In the genomic region with DNA sequence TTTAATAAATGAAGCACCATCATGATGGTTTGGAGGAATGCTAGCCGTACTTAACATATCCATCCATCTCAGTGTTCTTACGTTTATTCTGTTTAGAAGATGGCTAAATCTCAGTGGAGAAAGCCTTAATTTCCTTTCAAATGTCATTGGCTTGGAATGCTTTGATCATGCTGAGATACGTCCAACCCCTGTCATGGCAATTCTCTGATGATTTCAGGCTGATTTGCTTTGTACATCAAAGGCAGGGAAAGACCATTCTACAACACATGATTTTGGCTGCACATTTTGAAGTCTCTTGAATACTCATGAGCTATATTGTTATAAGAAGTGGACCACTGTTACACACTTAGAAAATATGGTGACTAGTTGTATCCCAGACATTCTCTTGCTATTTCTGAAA, we compare ENCODE assay signal across 31 cellular contexts.
"Had no signal": no experiment of that assay in that cellular context is flagged by ENCODE, and none has a peak within 500 bp of the region (broad histone marks: within the 10 kb centered on the region; RNA-seq: fewer than 3 reads in every experiment).

No MANE protein-coding gene starts in this region.

- H3K27ac ChIP-seq: neural progenitor cell, ovary, parathyroid adenoma, psoas muscle, right lobe of liver, sigmoid colon, spleen, suprapubic skin, testis, tibial artery, transverse colon, upper lobe of right lung, uterus had no signal

- H3K36me3 ChIP-seq: neural progenitor cell, ovary, right lobe of liver, sigmoid colon, spleen, suprapubic skin, tibial artery, transverse colon, upper lobe of right lung had no signal

- DNase-seq: naive thymus-derived CD8-positive, alpha-beta T cell; nephron progenitor cell; occipital lobe; ovary; psoas muscle; right cardiac atrium; right lobe of liver; sigmoid colon; small intestine; stimulated activated CD4-positive, alpha-beta T cell treated with anti-CD3 and anti-CD28 coated beads, Interleukin-12 subunit alpha, Interleukin-12 subunit beta, amount 100 ng/mL, for 4 hours; stimulated activated CD4-positive, alpha-beta T cell treated with anti-CD3 and anti-CD28 coated beads, Interleukin-1b, Interleukin-23, amount 100 ng/mL, for 48 hours; stimulated activated CD4-positive, alpha-beta T cell treated with anti-CD3 and anti-CD28 coated beads, Interleukin-4, amount 100 ng/mL, for 1 hour; stimulated activated CD4-positive, alpha-beta T cell treated with anti-CD3 and anti-CD28 coated beads, Interleukin-4, amount 100 ng/mL, for 4 hours; stimulated activated CD8-positive, alpha-beta memory T cell treated with anti-CD3 and anti-CD28 coated beads, Interleukin-4, amount 100 ng/mL, for 48 hours; stimulated activated naive CD4-positive, alpha-beta T cell; stimulated activated naive CD8-positive, alpha-beta T cell treated with anti-CD3 and anti-CD28 coated beads, Interleukin-15, amount 100 ng/mL, for 72 hours; stimulated activated naive CD8-positive, alpha-beta T cell treated with anti-CD3 and anti-CD28 coated beads, Interleukin-15, Interleukin-2, amounts not matched to agents 100 U/mL and 50 U/mL, for 24 hours; substantia nigra; testis; tibial artery; transverse colon; upper lobe of right lung; uterus had no signal

- H3K4me1 ChIP-seq: neural progenitor cell, parathyroid adenoma, psoas muscle, right lobe of liver, sigmoid colon, spleen, suprapubic skin, testis, tibial artery, transverse colon, upper lobe of right lung, uterus had no signal

- H3K9me3 ChIP-seq: ovary, psoas muscle, right lobe of liver, sigmoid colon, spleen, suprapubic skin, testis, tibial artery, transverse colon, upper lobe of right lung, uterus had no signal

- H3K27me3 Mint-ChIP-seq: naive thymus-derived CD8-positive, alpha-beta T cell; natural killer cell treated with Interleukin-12 subunit alpha and Interleukin-12 subunit beta and Interleukin-15 and Interleukin-18, amount 100 ng/mL, for 72 hours; progenitor cell of endocrine pancreas; stimulated activated memory B cell treated with anti-CD40 and anti-IgM and Interleukin-4, amounts not matched to agents 10 μg/mL and 1 μg/mL and 100 μg/mL, for 72 hours; stimulated activated naive CD8-positive, alpha-beta T cell treated with anti-CD3 and anti-CD28 coated beads, Interleukin-15, amount 100 ng/mL, for 72 hours had no signal

- H3K4me2 ChIP-seq: neural progenitor cell had no signal

- FAIRE-seq: small intestine had no signal

- H3K27ac Mint-ChIP-seq: naive thymus-derived CD8-positive, alpha-beta T cell; natural killer cell treated with Interleukin-12 subunit alpha and Interleukin-12 subunit beta and Interleukin-15 and Interleukin-18, amount 100 ng/mL, for 72 hours; nephron progenitor cell; neural progenitor cell; progenitor cell of endocrine pancreas; stimulated activated memory B cell treated with anti-CD40 and anti-IgM and Interleukin-4, amounts not matched to agents 10 μg/mL and 1 μg/mL and 100 μg/mL, for 72 hours; type B pancreatic cell had no signal

- H3K36me3 Mint-ChIP-seq: naive thymus-derived CD8-positive, alpha-beta T cell; natural killer cell treated with Interleukin-12 subunit alpha and Interleukin-12 subunit beta and Interleukin-15 and Interleukin-18, amount 100 ng/mL, for 72 hours; neural progenitor cell; stimulated activated memory B cell treated with anti-CD40 and anti-IgM and Interleukin-4, amounts not matched to agents 10 μg/mL and 1 μg/mL and 100 μg/mL, for 72 hours; type B pancreatic cell had no signal

- H2AFZ ChIP-seq: neural progenitor cell, parathyroid adenoma had no signal

- H3K4me3 Mint-ChIP-seq: natural killer cell treated with Interleukin-12 subunit alpha and Interleukin-12 subunit beta and Interleukin-15 and Interleukin-18, amount 100 ng/mL, for 72 hours; nephron progenitor cell; neural progenitor cell; stimulated activated memory B cell treated with anti-CD40 and anti-IgM and Interleukin-4, amounts not matched to agents 10 μg/mL and 1 μg/mL and 100 μg/mL, for 72 hours; stimulated activated naive CD8-positive, alpha-beta T cell treated with anti-CD3 and anti-CD28 coated beads, Interleukin-15, amount 100 ng/mL, for 72 hours; type B pancreatic cell had no signal

- H3K4me3 ChIP-seq: neural progenitor cell, ovary, psoas muscle, right lobe of liver, sigmoid colon, spleen, suprapubic skin, testis, tibial artery, transverse colon, upper lobe of right lung, uterus had no signal

- H3K4me1 Mint-ChIP-seq: naive thymus-derived CD8-positive, alpha-beta T cell; nephron progenitor cell; stimulated activated memory B cell treated with anti-CD40 and anti-IgM and Interleukin-4, amounts not matched to agents 10 μg/mL and 1 μg/mL and 100 μg/mL, for 72 hours; stimulated activated naive CD8-positive, alpha-beta T cell treated with anti-CD3 and anti-CD28 coated beads, Interleukin-15, amount 100 ng/mL, for 72 hours had no signal

- H3K9ac ChIP-seq: neural progenitor cell, parathyroid adenoma had no signal

- H3K27me3 ChIP-seq: neural progenitor cell, ovary, right lobe of liver, sigmoid colon, spleen, suprapubic skin, testis, tibial artery, transverse colon, upper lobe of right lung, uterus had no signal

- H3K79me2 ChIP-seq: parathyroid adenoma had no signal

- H3K9me3 Mint-ChIP-seq: nephron progenitor cell; neural progenitor cell; stimulated activated memory B cell treated with anti-CD40 and anti-IgM and Interleukin-4, amounts not matched to agents 10 μg/mL and 1 μg/mL and 100 μg/mL, for 72 hours; type B pancreatic cell had no signal
